In genomic region chr6:74451953-74452352, GRCh38 we compare ENCODE assay signal across 19 cellular contexts.
DNase-seq lines count a peak whose midpoint lies in the region; ATAC-seq and TF ChIP-seq lines count a peak whose summit lies in the region.
"Had no signal": no experiment of that assay in that cellular context is flagged by ENCODE, and none has a peak within 500 bp of the region (broad histone marks: within the 10 kb centered on the region; RNA-seq: fewer than 3 reads in every experiment).

No MANE protein-coding gene starts in this region.

- no peaks in the 10 kb centered on the region for H3K36me3 Mint-ChIP-seq in WTC11
- H3K36me3 Mint-ChIP-seq: CD4-positive, CD25-positive, alpha-beta regulatory T cell had no signal

- POLR2A ChIA-PET in WTC11 (lab: Charles Lee), result no interaction called here

- H3K27ac Mint-ChIP-seq in WTC11, result no peak overlapping the region
- H3K27ac Mint-ChIP-seq: CD4-positive, CD25-positive, alpha-beta regulatory T cell had no signal

- no peak overlapping the region for H3K4me3 Mint-ChIP-seq in WTC11
- H3K4me3 Mint-ChIP-seq: CD4-positive, CD25-positive, alpha-beta regulatory T cell had no signal

- H3K27me3 ChIP-seq in left ventricle myocardium inferior (ENCODE audit: low read depth), result no peaks in the 10 kb centered on the region
- H3K27me3 ChIP-seq: BLaER1 treated with 17β-estradiol and CSF1 and Interleukin-3, amounts not matched to agents 10 nM and 100 nM had no signal

- ATAC-seq in GM18520 (IDR thresholded peaks at IDR 0.05; ENCODE audit: unreplicated experiment) (peak; percentile 36), HG02798 (IDR thresholded peaks at IDR 0.05; ENCODE audit: poor library complexity, unreplicated experiment) (peak; percentile 49), WTC11 (0 out of 2 replicates have a peak, but pooled peaks have one; percentile 44), HG03460 (IDR thresholded peaks at IDR 0.05; ENCODE audit: unreplicated experiment) (no peak), GM18870 (IDR thresholded peaks at IDR 0.05; ENCODE audit: unreplicated experiment) (no peak), HG03045 (IDR thresholded peaks at IDR 0.05; ENCODE audit: unreplicated experiment) (no peak)

- intact Hi-C loops in left ventricle myocardium inferior (cut with micrococcal nuclease), result no loop called here

- H3K4me1 Mint-ChIP-seq in WTC11, result no peaks in the 10 kb centered on the region
- H3K4me1 Mint-ChIP-seq: CD4-positive, CD25-positive, alpha-beta regulatory T cell had no signal

- no peaks in the 10 kb centered on the region for H3K4me1 ChIP-seq in left ventricle myocardium inferior
- H3K4me1 ChIP-seq: HAP-1 had no signal

- CTCF ChIA-PET in WTC11 (lab: Charles Lee), result no interaction called here

- H3K4me3 ChIP-seq in left ventricle myocardium inferior, result no peak overlapping the region
- H3K4me3 ChIP-seq: BLaER1 treated with 17β-estradiol and CSF1 and Interleukin-3, amounts not matched to agents 10 nM and 100 nM; HAP-1 had no signal

- no peaks in the 10 kb centered on the region for H3K27me3 Mint-ChIP-seq in WTC11 (ENCODE audit: low read depth)

- H3K9me3 Mint-ChIP-seq in WTC11, result no peaks in the 10 kb centered on the region

- no peak for TF ChIP-seq CTCF in WTC11 (IDR thresholded peaks at IDR 0.05)
- no peak for TF ChIP-seq CTCF in left ventricle myocardium inferior (IDR thresholded peaks at IDR 0.05; ENCODE audit: borderline replicate concordance)

- H3K27ac ChIP-seq in left ventricle myocardium inferior (replicated peaks), result no peak overlapping the region
- H3K27ac ChIP-seq: BLaER1 treated with 17β-estradiol and CSF1 and Interleukin-3, amounts not matched to agents 10 nM and 100 nM; HL-60 had no signal

- no peaks in the 10 kb centered on the region for H3K36me3 ChIP-seq in left ventricle myocardium inferior
- H3K36me3 ChIP-seq: BLaER1 treated with 17β-estradiol and CSF1 and Interleukin-3, amounts not matched to agents 10 nM and 100 nM; HAP-1 had no signal

- DNase-seq in WTC11 (ENCODE audit: low spot score) (no peak), foreskin melanocyte (peak; percentile 77), left ventricle myocardium inferior (no peak)
- DNase-seq: ACHN; CD4-positive, CD25-positive, alpha-beta regulatory T cell; COR-L47; DMS153; DND-41; GDM1; GOT3; KBM-7 had no signal

- H3K9me3 ChIP-seq in left ventricle myocardium inferior (replicated peaks), result no peaks in the 10 kb centered on the region
- H3K9me3 ChIP-seq: BLaER1 treated with 17β-estradiol and CSF1 and Interleukin-3, amounts not matched to agents 10 nM and 100 nM; HAP-1 had no signal

TF ChIP-seq in WTC11, 78 proteins besides CTCF, POLR2A, EP300 and RAD21 (continues in another document):
- no peak for TF ChIP-seq ERG (CRISPR knock-in tag; IDR thresholded peaks at IDR 0.05)
- no peak for TF ChIP-seq PRRX2 (CRISPR knock-in tag; IDR thresholded peaks at IDR 0.05)
- TF ChIP-seq RORB (CRISPR knock-in tag; IDR thresholded peaks at IDR 0.05), result no peak
- no peak for TF ChIP-seq NFE2L1 (CRISPR knock-in tag; IDR thresholded peaks at IDR 0.05)
- TF ChIP-seq STAT6 (CRISPR knock-in tag; conservative IDR thresholded peaks at IDR 0.05; ENCODE audit: low read depth), result no peak
- TF ChIP-seq GRHL2 (CRISPR knock-in tag; IDR thresholded peaks at IDR 0.05; ENCODE audit: insufficient replicate concordance, severe bottlenecking), result no peak
- no peak for TF ChIP-seq KAT7 (CRISPR knock-in tag; IDR thresholded peaks at IDR 0.05; ENCODE audit: borderline replicate concordance)
- TF ChIP-seq HMGA2 (CRISPR knock-in tag; IDR thresholded peaks at IDR 0.05), result no peak
- TF ChIP-seq ZNF232 (CRISPR knock-in tag; IDR thresholded peaks at IDR 0.05), result no peak
- TF ChIP-seq E2F4 (CRISPR knock-in tag; IDR thresholded peaks at IDR 0.05; ENCODE audit: borderline replicate concordance, low read depth), result no peak
- no peak for TF ChIP-seq ELF4 (CRISPR knock-in tag; IDR thresholded peaks at IDR 0.05; ENCODE audit: low read depth)
- no peak for TF ChIP-seq EMX1 (CRISPR knock-in tag; IDR thresholded peaks at IDR 0.05)
- TF ChIP-seq ZNF425 (CRISPR knock-in tag; conservative IDR thresholded peaks at IDR 0.05), result no peak
- TF ChIP-seq ZNF532 (CRISPR knock-in tag; IDR thresholded peaks at IDR 0.05; ENCODE audit: borderline replicate concordance), result no peak

Comparison
In these comparisons a context has a peak if more than half of its experiments do, and no peak if none do; other contexts are left out.
1. ATAC-seq: peak in GM18520 (single experiment), HG02798 (single experiment) and WTC11 (single experiment); none in HG03460 (single experiment), GM18870 (single experiment) and HG03045 (single experiment).